1 cellular context compared by ENCODE assay signal in genomic region chr14:91350483-91350812, GRCh38.
TF ChIP-seq lines count a peak whose summit lies in the region.

No MANE protein-coding gene starts in this region.

TF ChIP-seq in HepG2, 621 proteins besides CTCF, POLR2A, EP300 and RAD21 (continued from another document):
- TF ChIP-seq ZNF562 (CRISPR knock-in tag; IDR thresholded peaks at IDR 0.05; ENCODE audit: borderline replicate concordance) (no peak), KLF12 (CRISPR knock-in tag; IDR thresholded peaks at IDR 0.05; ENCODE audit: borderline replicate concordance) (no peak)
